In the genomic region with DNA sequence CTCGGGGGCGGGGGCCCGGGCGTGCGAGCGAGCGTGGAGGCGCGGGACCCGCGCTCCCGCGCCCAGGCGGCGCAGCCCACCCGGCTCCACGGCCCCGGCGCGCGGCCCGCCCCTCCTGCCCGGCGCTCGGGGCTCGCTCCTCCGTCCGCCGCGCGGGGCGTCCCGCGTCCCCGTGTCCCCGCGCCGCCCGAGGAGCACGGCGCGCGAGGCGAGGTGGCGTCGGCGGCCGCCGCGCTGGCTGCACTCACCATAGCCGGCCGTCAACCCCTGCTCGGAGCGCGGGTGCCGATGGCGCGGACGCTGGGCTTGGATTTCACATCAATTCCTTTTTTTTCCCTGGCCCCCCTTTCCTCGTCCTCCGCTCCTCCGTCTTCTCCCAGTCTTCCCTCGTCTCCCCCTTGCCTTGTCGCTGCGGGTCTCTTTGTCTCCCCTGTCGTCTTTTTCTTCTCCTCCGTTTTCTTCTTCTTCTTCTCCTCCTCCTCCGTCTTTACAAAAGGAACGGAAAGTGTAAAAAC, we compare ENCODE assay signal across 9 cellular contexts. TPM values are rescaled to one million over a fixed set of nuclear protein-coding genes. Genes with fewer than 3 reads are reported as not detected.
DNase-seq lines count a peak whose midpoint lies in the region; ATAC-seq and TF ChIP-seq lines count a peak whose summit lies in the region.
"Had no signal": no experiment of that assay in that cellular context is flagged by ENCODE, and none has a peak within 500 bp of the region (broad histone marks: within the 10 kb centered on the region; RNA-seq: fewer than 3 reads in every experiment).

No MANE protein-coding gene starts in this region.

- H3K9me3 ChIP-seq in cardiac muscle cell (ENCODE audit: low read depth) (no peaks in the 10 kb centered on the region), sigmoid colon (no peaks in the 10 kb centered on the region)
- H3K9me3 ChIP-seq: adrenal gland had no signal

- DNase-seq in activated CD4-positive, alpha-beta T cell treated with anti-CD3 and anti-CD28 coated beads for 36 hours = peak; percentile 25
- no peak for DNase-seq in activated CD4-positive, alpha-beta T cell treated with anti-CD3 and anti-CD28 coated beads, Interleukin-2, amount 50 U/mL, for 4 hours
- DNase-seq in WTC11 (ENCODE audit: low spot score) (peak; percentile 29), cardiac muscle cell (ENCODE audit: low read depth in 1 of 2, low spot score in 1 of 2) (peak in 1 of 2 donors; percentile 46), sigmoid colon (no peak), 8988T (no peak)

- H3K36me3 Mint-ChIP-seq in activated CD4-positive, alpha-beta T cell treated with anti-CD3 and anti-CD28 coated beads for 36 hours (ENCODE audit: low read depth) = peaks cover 11% of the 10 kb centered on the region
- no peaks in the 10 kb centered on the region for H3K36me3 Mint-ChIP-seq in WTC11

- peak; percentile 45 for ATAC-seq in activated CD4-positive, alpha-beta T cell treated with anti-CD3 and anti-CD28 coated beads for 36 hours
- ATAC-seq in WTC11 (no peak), HG03521 (IDR thresholded peaks at IDR 0.05; ENCODE audit: unreplicated experiment) (no peak), GM18873 (IDR thresholded peaks at IDR 0.05; ENCODE audit: low FRiP score, unreplicated experiment) (no peak)

- H3K4me1 ChIP-seq in cardiac muscle cell (ENCODE audit: low read depth) (peaks cover 15% of the 10 kb centered on the region), sigmoid colon (peaks cover 0 to 27% (median 15%) of the 10 kb centered on the region in 4 donors)

- no peaks in the 10 kb centered on the region for H3K9me3 Mint-ChIP-seq in activated CD4-positive, alpha-beta T cell treated with anti-CD3 and anti-CD28 coated beads for 36 hours (ENCODE audit: low read depth)
- no peaks in the 10 kb centered on the region for H3K9me3 Mint-ChIP-seq in WTC11

- TF ChIP-seq EP300 in sigmoid colon (IDR thresholded peaks at IDR 0.05) = no peak

- H3K4me1 Mint-ChIP-seq in activated CD4-positive, alpha-beta T cell treated with anti-CD3 and anti-CD28 coated beads for 36 hours = peaks cover 34% of the 10 kb centered on the region
- peaks cover 52% of the 10 kb centered on the region for H3K4me1 Mint-ChIP-seq in WTC11

- H3K27ac ChIP-seq in cardiac muscle cell (no peak overlapping the region), sigmoid colon (peak overlapping the region; percentile 52 to 78 (median 68))

- H3K4me3 Mint-ChIP-seq in activated CD4-positive, alpha-beta T cell treated with anti-CD3 and anti-CD28 coated beads for 36 hours = peak overlapping the region; percentile 81
- peak overlapping the region; percentile 98 for H3K4me3 Mint-ChIP-seq in WTC11

- TF ChIP-seq POLR2A in sigmoid colon (IDR thresholded peaks at IDR 0.05) = no peak

- H3K27me3 ChIP-seq in cardiac muscle cell = peaks cover 41% of the 10 kb centered on the region
- peaks cover 0 to 6% (median 0%) of the 10 kb centered on the region in 3 donors for H3K27me3 ChIP-seq in sigmoid colon
- H3K27me3 ChIP-seq: adrenal gland had no signal

- H3K27ac Mint-ChIP-seq in activated CD4-positive, alpha-beta T cell treated with anti-CD3 and anti-CD28 coated beads for 36 hours = peak overlapping the region; percentile 68
- H3K27ac Mint-ChIP-seq in WTC11 = no peak overlapping the region

- POLR2A ChIA-PET in activated CD4-positive, alpha-beta T cell treated with anti-CD3 and anti-CD28 coated beads for 36 hours (lab: Charles Lee) = interaction anchor here (0.7 kb wide), 1 partner anchor 27 kb away, joined by 3 read pairs; no protein-coding TSS in a partner anchor
- POLR2A ChIA-PET in WTC11 (lab: Charles Lee) = no interaction called here

- no peaks in the 10 kb centered on the region for H3K36me3 ChIP-seq in cardiac muscle cell
- no peaks in the 10 kb centered on the region for H3K36me3 ChIP-seq in sigmoid colon
- H3K36me3 ChIP-seq: adrenal gland had no signal

- CTCF ChIA-PET in activated CD4-positive, alpha-beta T cell treated with anti-CD3 and anti-CD28 coated beads for 36 hours (lab: Charles Lee) = no interaction called here
- CTCF ChIA-PET in WTC11 (lab: Charles Lee) = no interaction called here

- intact Hi-C loops in activated CD4-positive, alpha-beta T cell treated with anti-CD3 and anti-CD28 coated beads for 36 hours (cut with DNase I, micrococcal nuclease) = loop anchor here in 1 of 2 experiments (10.0 kb wide), 1 partner anchor 1339 kb away; a partner anchor contains a TSS
- intact Hi-C loops in sigmoid colon (cut with DNase I) = loop anchor here (2.0 kb wide), 1 partner anchor 257 kb away; no protein-coding TSS in a partner anchor

- peaks cover 26% of the 10 kb centered on the region for H3K27me3 Mint-ChIP-seq in activated CD4-positive, alpha-beta T cell treated with anti-CD3 and anti-CD28 coated beads for 36 hours
- H3K27me3 Mint-ChIP-seq in WTC11 (ENCODE audit: low read depth) = peaks cover 84% of the 10 kb centered on the region

- H3K4me3 ChIP-seq in cardiac muscle cell (peak overlapping the region; percentile 84), sigmoid colon (peak overlapping the region; percentile 37 to 60 (median 53))

- TF ChIP-seq CTCF in WTC11 (IDR thresholded peaks at IDR 0.05) (no peak), cardiac muscle cell (IDR thresholded peaks at IDR 0.05; ENCODE audit: low read depth, low read length) (no peak), sigmoid colon (IDR thresholded peaks at IDR 0.05) (no peak)

- 0 to 1% methylated on average over 69 of the region's 69 CpGs for WGBS in sigmoid colon, 2 donors

TF ChIP-seq in WTC11, 78 proteins besides CTCF, POLR2A, EP300 and RAD21:
- TF ChIP-seq CREB1 (CRISPR knock-in tag; IDR thresholded peaks at IDR 0.05) (no peak), SMAD4 (CRISPR knock-in tag; IDR thresholded peaks at IDR 0.05) (no peak), MXD4 (CRISPR knock-in tag; IDR thresholded peaks at IDR 0.05; ENCODE audit: borderline replicate concordance) (no peak)
- TF ChIP-seq, protein P1, sequence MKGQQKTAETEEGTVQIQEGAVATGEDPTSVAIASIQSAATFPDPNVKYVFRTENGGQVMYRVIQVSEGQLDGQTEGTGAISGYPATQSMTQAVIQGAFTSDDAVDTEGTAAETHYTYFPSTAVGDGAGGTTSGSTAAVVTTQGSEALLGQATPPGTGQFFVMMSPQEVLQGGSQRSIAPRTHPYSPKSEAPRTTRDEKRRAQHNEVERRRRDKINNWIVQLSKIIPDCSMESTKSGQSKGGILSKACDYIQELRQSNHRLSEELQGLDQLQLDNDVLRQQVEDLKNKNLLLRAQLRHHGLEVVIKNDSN (CRISPR knock-in tag; IDR thresholded peaks at IDR 0.05) = no peak

RNA-seq across cellular contexts. Expression of a gene that starts 0.5 kb away (rescaled TPM):
- total RNA-seq in activated CD4-positive, alpha-beta T cell treated with anti-CD3 and anti-CD28 coated beads for 36 hours = 1 to 10 TPM; 4.4 to 5.6 TPM
- total RNA-seq in WTC11 (2021) (27.9 to 38.0 TPM (median 30.9 TPM) in 3 replicates), cardiac muscle cell (8.3 and 13.9 TPM in 2 replicates), sigmoid colon (10 to 100 TPM in 1 of 4 donors, 1 to 10 TPM in 3; 7.1 to 10.7 (median 8.7) TPM)
- polyA plus RNA-seq in cardiac muscle cell (7.3 and 9.6 TPM in 2 replicates), sigmoid colon (1 to 10 TPM; 2.3 to 7.2 (median 7.0) TPM)

Comparison
In these comparisons a context has a peak if more than half of its experiments do, and no peak if none do; other contexts are left out.
1. DNase-seq: peak in activated CD4-positive, alpha-beta T cell treated with anti-CD3 and anti-CD28 coated beads for 36 hours (single experiment) and WTC11 (single experiment); none in activated CD4-positive, alpha-beta T cell treated with anti-CD3 and anti-CD28 coated beads, Interleukin-2, amount 50 U/mL, for 4 hours (0 of 2), sigmoid colon (single experiment) and 8988T (single experiment).